ENCODE assay signal across 25 cellular contexts in genomic region chr1:62052946-62053345, GRCh38.
"Had no signal": no experiment of that assay in that cellular context is flagged by ENCODE, and none has a peak within 500 bp of the region (broad histone marks: within the 10 kb centered on the region; RNA-seq: fewer than 3 reads in every experiment).

No MANE protein-coding gene starts in this region.

- H3K27me3 Mint-ChIP-seq: central memory CD8-positive, alpha-beta T cell; effector memory CD8-positive, alpha-beta T cell had no signal

- H3K27me3 ChIP-seq: dorsolateral prefrontal cortex, foreskin keratinocyte, gastroesophageal sphincter, heart left ventricle, hepatocyte, left lung had no signal

- H3K4me2 ChIP-seq: hepatocyte had no signal

- H3K4me1 ChIP-seq: foreskin keratinocyte, gastroesophageal sphincter, left lung, lower lobe of right lung had no signal

- H3K4me3 ChIP-seq: coronary artery, dorsolateral prefrontal cortex, gastroesophageal sphincter, heart left ventricle, hepatocyte, left lung, lower lobe of right lung, mucosa of descending colon had no signal

- H3K4me1 Mint-ChIP-seq: central memory CD8-positive, alpha-beta T cell; immature natural killer cell had no signal

- H3K9me3 Mint-ChIP-seq: central memory CD8-positive, alpha-beta T cell; effector memory CD8-positive, alpha-beta T cell; endodermal cell; immature natural killer cell; mesothelial cell of epicardium had no signal

- H3K27ac ChIP-seq: coronary artery, dorsolateral prefrontal cortex, epithelial cell of prostate, foreskin keratinocyte, gastroesophageal sphincter, hepatocyte, left lung, lower lobe of right lung had no signal

- H3K36me3 ChIP-seq: left lung, lower lobe of right lung had no signal

- DNase-seq: dermis blood vessel endothelial cell; dorsolateral prefrontal cortex; effector CD8-positive, alpha-beta T cell; effector memory CD8-positive, alpha-beta T cell; endodermal cell; erythroblast; foreskin keratinocyte; heart left ventricle; hypothalamus; immature natural killer cell; islet precursor cell; kidney; kidney glomerular epithelial cell; left cardiac atrium; left lung; lower lobe of right lung; mesenchymal stem cell; mucosa of descending colon had no signal

- H2AFZ ChIP-seq: hepatocyte had no signal

- H3K4me3 Mint-ChIP-seq: central memory CD8-positive, alpha-beta T cell; effector memory CD8-positive, alpha-beta T cell; endodermal cell; immature natural killer cell; mesothelial cell of epicardium had no signal

- H3K79me2 ChIP-seq: hepatocyte had no signal

- H3K27ac Mint-ChIP-seq: effector memory CD8-positive, alpha-beta T cell; endodermal cell; immature natural killer cell; mesothelial cell of epicardium had no signal

- H3K9me3 ChIP-seq: gastroesophageal sphincter, heart left ventricle, left lung, lower lobe of right lung, mucosa of descending colon had no signal

- ATAC-seq: effector memory CD8-positive, alpha-beta T cell; esophagus mucosa; foreskin keratinocyte; gastroesophageal sphincter; heart left ventricle; left lung; lower lobe of right lung; mucosa of descending colon had no signal
